In the genomic region with DNA sequence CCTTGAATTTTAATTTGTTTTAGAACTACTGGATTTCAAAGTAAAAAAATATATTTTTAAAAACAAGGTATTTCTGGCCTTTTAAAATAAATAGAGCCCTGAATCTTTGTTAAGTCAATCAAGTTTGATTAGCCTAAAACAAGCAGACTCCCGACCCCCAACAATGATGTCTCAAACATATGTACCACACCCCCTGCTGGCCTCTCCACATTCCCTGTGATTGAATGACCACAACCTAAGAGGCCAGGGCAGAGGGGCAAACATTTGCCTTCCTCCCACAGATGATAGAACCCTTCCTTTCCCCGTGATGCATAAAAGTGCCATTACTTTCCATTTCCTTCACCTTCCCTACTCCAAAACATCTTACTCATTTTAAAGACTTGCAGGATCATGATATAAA, we compare ENCODE assay signal across 1 cellular context.
TF ChIP-seq lines count a peak whose summit lies in the region.

No MANE protein-coding gene starts in this region.

TF ChIP-seq in WTC11, 78 proteins besides CTCF, POLR2A, EP300 and RAD21:
- TF ChIP-seq, protein P1, sequence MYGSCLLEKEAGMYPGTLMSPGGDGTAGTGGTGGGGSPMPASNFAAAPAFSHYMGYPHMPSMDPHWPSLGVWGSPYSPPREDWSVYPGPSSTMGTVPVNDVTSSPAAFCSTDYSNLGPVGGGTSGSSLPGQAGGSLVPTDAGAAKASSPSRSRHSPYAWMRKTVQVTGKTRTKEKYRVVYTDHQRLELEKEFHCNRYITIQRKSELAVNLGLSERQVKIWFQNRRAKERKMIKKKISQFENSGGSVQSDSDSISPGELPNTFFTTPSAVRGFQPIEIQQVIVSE (CRISPR knock-in tag; IDR thresholded peaks at IDR 0.05; ENCODE audit: borderline replicate concordance): no peak
- TF ChIP-seq ZNF138 (CRISPR knock-in tag; conservative IDR thresholded peaks at IDR 0.05) (no peak), FOXJ3 (CRISPR knock-in tag; IDR thresholded peaks at IDR 0.05; ENCODE audit: borderline replicate concordance) (no peak), ZNF416 (CRISPR knock-in tag; IDR thresholded peaks at IDR 0.05) (no peak), NR3C1 (CRISPR knock-in tag; conservative IDR thresholded peaks at IDR 0.05; ENCODE audit: low read depth) (no peak), RELA (CRISPR knock-in tag; IDR thresholded peaks at IDR 0.05; ENCODE audit: borderline replicate concordance) (no peak)
- TF ChIP-seq, protein P2, sequence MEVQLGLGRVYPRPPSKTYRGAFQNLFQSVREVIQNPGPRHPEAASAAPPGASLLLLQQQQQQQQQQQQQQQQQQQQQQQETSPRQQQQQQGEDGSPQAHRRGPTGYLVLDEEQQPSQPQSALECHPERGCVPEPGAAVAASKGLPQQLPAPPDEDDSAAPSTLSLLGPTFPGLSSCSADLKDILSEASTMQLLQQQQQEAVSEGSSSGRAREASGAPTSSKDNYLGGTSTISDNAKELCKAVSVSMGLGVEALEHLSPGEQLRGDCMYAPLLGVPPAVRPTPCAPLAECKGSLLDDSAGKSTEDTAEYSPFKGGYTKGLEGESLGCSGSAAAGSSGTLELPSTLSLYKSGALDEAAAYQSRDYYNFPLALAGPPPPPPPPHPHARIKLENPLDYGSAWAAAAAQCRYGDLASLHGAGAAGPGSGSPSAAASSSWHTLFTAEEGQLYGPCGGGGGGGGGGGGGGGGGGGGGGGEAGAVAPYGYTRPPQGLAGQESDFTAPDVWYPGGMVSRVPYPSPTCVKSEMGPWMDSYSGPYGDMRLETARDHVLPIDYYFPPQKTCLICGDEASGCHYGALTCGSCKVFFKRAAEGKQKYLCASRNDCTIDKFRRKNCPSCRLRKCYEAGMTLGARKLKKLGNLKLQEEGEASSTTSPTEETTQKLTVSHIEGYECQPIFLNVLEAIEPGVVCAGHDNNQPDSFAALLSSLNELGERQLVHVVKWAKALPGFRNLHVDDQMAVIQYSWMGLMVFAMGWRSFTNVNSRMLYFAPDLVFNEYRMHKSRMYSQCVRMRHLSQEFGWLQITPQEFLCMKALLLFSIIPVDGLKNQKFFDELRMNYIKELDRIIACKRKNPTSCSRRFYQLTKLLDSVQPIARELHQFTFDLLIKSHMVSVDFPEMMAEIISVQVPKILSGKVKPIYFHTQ (CRISPR knock-in tag; IDR thresholded peaks at IDR 0.05): no peak
- TF ChIP-seq, protein P3, sequence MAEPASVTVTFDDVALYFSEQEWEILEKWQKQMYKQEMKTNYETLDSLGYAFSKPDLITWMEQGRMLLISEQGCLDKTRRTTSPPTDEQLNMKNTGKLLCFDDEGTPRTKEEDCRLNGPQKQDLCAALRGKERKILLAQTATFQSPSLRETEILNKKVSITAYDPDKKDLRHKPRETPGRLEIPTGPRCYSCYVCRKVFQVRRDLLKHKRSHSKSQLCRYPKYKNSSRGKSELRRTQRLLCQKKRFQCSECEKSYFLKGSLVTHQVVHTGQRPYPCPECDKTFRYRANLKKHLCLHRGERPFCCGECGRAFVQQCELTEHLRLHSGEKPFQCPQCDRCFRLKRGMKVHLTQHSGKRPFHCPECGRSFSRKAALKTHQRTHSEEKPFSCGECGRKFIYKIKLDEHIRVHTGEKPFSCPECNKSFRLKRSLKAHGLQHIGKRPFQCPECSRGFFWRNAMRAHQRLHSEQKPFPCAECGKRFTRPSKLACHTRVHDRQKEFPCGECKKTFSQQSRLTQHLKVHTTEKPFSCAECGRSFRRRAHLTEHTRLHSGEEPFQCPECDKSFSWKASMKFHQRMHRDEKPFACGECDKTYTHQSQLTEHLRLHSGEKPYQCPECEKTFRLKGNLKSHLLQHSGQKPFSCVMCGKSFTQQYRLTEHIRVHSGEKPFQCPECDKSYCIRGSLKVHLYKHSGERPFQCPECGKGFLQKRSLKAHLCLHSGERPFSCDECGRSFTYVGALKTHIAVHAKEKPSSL (CRISPR knock-in tag; conservative IDR thresholded peaks at IDR 0.05): no peak
- TF ChIP-seq, protein P4, sequence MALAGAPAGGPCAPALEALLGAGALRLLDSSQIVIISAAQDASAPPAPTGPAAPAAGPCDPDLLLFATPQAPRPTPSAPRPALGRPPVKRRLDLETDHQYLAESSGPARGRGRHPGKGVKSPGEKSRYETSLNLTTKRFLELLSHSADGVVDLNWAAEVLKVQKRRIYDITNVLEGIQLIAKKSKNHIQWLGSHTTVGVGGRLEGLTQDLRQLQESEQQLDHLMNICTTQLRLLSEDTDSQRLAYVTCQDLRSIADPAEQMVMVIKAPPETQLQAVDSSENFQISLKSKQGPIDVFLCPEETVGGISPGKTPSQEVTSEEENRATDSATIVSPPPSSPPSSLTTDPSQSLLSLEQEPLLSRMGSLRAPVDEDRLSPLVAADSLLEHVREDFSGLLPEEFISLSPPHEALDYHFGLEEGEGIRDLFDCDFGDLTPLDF (CRISPR knock-in tag; IDR thresholded peaks at IDR 0.05): no peak
